Comparison of ENCODE assay signal across 8 cellular contexts in the genomic region with DNA sequence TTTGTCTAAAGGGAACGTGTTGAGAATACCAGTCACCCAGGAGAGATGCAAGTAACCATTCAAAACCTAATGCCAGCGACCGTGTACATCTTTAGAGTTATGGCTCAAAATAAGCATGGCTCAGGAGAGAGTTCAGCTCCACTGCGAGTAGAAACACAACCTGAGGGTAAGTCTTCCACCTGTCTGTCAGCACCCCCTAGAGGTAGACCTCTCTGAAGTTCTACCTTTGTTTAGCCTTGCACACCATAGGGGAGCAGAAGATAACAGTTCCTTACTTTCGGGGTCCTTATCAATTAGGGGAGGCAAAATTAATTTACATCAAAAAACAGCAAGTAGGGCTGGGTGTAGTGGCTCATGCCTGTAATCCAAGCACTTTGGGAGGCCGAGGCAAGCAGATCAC.
DNase-seq lines count a peak whose midpoint lies in the region; ATAC-seq, FAIRE-seq and TF ChIP-seq lines count a peak whose summit lies in the region.

No MANE protein-coding gene starts in this region.

- H2BK12ac ChIP-seq in H1 (ENCODE audit: low read depth, low read length): no peak overlapping the region

- no peak overlapping the region for H4K8ac ChIP-seq in H1 (ENCODE audit: extremely low read depth, insufficient read depth, low read length)

- H2BK5ac ChIP-seq in H1 (ENCODE audit: low read depth, low read length): no peak overlapping the region

- CTCF ChIA-PET in activated naive CD4-positive, alpha-beta T cell treated with anti-CD3 and anti-CD28 coated beads, Interleukin-2, amount 10 ng/mL, durations not matched to agents 7 days and 5 days (lab: Charles Lee): interaction anchor here (0.7 to 5.6 kb wide), 8 partner anchors 9 to 645 kb away, joined by 3 to 55 read pairs (median 4); no protein-coding TSS in a partner anchor
- CTCF ChIA-PET in H1 (lab: Charles Lee; ENCODE audit: partially characterized antibody): interaction anchor here (0.5 to 6.5 kb wide), 29 partner anchors 8 to 645 kb away, joined by 3 to 71 read pairs (median 3); no protein-coding TSS in a partner anchor

- no peak overlapping the region for H2AK5ac ChIP-seq in H1 (ENCODE audit: low read depth, low read length)

- H3K27ac Mint-ChIP-seq in activated naive CD4-positive, alpha-beta T cell treated with anti-CD3 and anti-CD28 coated beads, Interleukin-2, amount 10 ng/mL, durations not matched to agents 7 days and 5 days: no peak overlapping the region
- H3K27ac Mint-ChIP-seq in type B pancreatic cell: no peak overlapping the region

- H4K91ac ChIP-seq in H1 (replicated peaks; ENCODE audit: insufficient read length, low read length): no peak overlapping the region

- no peak overlapping the region for H2BK20ac ChIP-seq in H1 (ENCODE audit: low read length)

- FAIRE-seq in H1 (lab: Jason Lieb, UNC): peak; percentile 88

- no peak overlapping the region for H2BK15ac ChIP-seq in H1 (ENCODE audit: low read length)

- H3K9me3 ChIP-seq in H1 (ENCODE audit: insufficient read depth in 2 of 2, low read depth in 1 of 2, low read length in 1 of 2): no peaks in the 10 kb centered on the region
- H3K9me3 ChIP-seq in sigmoid colon: no peaks in the 10 kb centered on the region

- TF ChIP-seq POLR2A in H1 (IDR thresholded peaks at IDR 0.05; ENCODE audit: control extremely low read depth in 1 of 2, low read depth in 2 of 2, low read length in 2 of 2): no peak
- TF ChIP-seq POLR2A in sigmoid colon (IDR thresholded peaks at IDR 0.05): no peak

- peak; percentile 38 for DNase-seq in activated naive CD4-positive, alpha-beta T cell treated with anti-CD3 and anti-CD28 coated beads, Interleukin-2, amount 10 ng/mL, durations not matched to agents 7 days and 5 days
- no peak for DNase-seq in activated naive CD4-positive, alpha-beta T cell treated with anti-CD3 and anti-CD28 coated beads, Interleukin-2, amount 50 U/mL, for 16 hours
- DNase-seq in NCI-H1105 treated with DMSO at 0.1 percent for 48 hours (lab: John Stamatoyannopoulos, UW) (peak; percentile 46), H1 (ENCODE audit: low read depth in 1 of 2, low spot score in 2 of 2) (peak in 1 of 2 experiments; percentile 49), type B pancreatic cell (ENCODE audit: extremely low spot score, unreplicated experiment) (no peak), sigmoid colon (no peak), mesenteric fat pad (ENCODE audit: low spot score) (no peak)

- no peaks in the 10 kb centered on the region for H3K79me2 ChIP-seq in H1 (ENCODE audit: control insufficient read depth in 1 of 2, insufficient read depth in 2 of 2, low read length in 2 of 2)

- TF ChIP-seq CTCF in H1 (IDR thresholded peaks at IDR 0.05; ENCODE audit: control extremely low read depth in 1 of 3, insufficient read depth in 1 of 3, low read depth in 1 of 3, low read length in 3 of 3) (peak; percentile 35 to 71 (median 61)), type B pancreatic cell (conservative IDR thresholded peaks at IDR 0.05) (peak; percentile 45), sigmoid colon (IDR thresholded peaks at IDR 0.05) (no peak)

- H3K27me3 Mint-ChIP-seq in activated naive CD4-positive, alpha-beta T cell treated with anti-CD3 and anti-CD28 coated beads, Interleukin-2, amount 10 ng/mL, durations not matched to agents 7 days and 5 days: no peaks in the 10 kb centered on the region
- no peaks in the 10 kb centered on the region for H3K27me3 Mint-ChIP-seq in type B pancreatic cell

- no peak overlapping the region for H3K14ac ChIP-seq in H1 (ENCODE audit: insufficient read length)

- H3K4me1 Mint-ChIP-seq in activated naive CD4-positive, alpha-beta T cell treated with anti-CD3 and anti-CD28 coated beads, Interleukin-2, amount 10 ng/mL, durations not matched to agents 7 days and 5 days: no peaks in the 10 kb centered on the region
- no peaks in the 10 kb centered on the region for H3K4me1 Mint-ChIP-seq in type B pancreatic cell (ENCODE audit: unreplicated experiment)

- H3K9me3 Mint-ChIP-seq in activated naive CD4-positive, alpha-beta T cell treated with anti-CD3 and anti-CD28 coated beads, Interleukin-2, amount 10 ng/mL, durations not matched to agents 7 days and 5 days: no peaks in the 10 kb centered on the region
- H3K9me3 Mint-ChIP-seq in type B pancreatic cell: no peaks in the 10 kb centered on the region

- H3K4me2 ChIP-seq in H1 (ENCODE audit: insufficient read depth in 1 of 2, low read depth in 2 of 2, low read length in 2 of 2): no peak overlapping the region

- no peak overlapping the region for H2AFZ ChIP-seq in H1 (ENCODE audit: low read length)

- H3K9ac ChIP-seq in H1 (replicated peaks in 1 of 4; ENCODE audit: extremely low read depth in 1 of 4, low read depth in 3 of 4, low read length in 3 of 4): no peak overlapping the region

- no peak overlapping the region for H3K56ac ChIP-seq in H1 (replicated peaks; ENCODE audit: insufficient read length, low read depth, low read length)

- WGBS in H1 (ENCODE audit: extremely low coverage in 1 of 2, insufficient coverage in 1 of 2, insufficient read length in 1 of 2, insufficient replicate concordance in 2 of 2, low coverage in 1 of 2, low lambda C conversion rate in 2 of 2, missing lambda C conversion rate in 1 of 2), 2 experiments: 71% methylated on average over 6 of the region's 6 CpGs; no CpG with 5 or more reads in 1 of the 2 experiments
- WGBS in sigmoid colon, 2 donors: 76% methylated on average over 6 of the region's 6 CpGs

- H3K23ac ChIP-seq in H1 (ENCODE audit: insufficient read length): no peak overlapping the region

- no peak overlapping the region for H2BK120ac ChIP-seq in H1 (replicated peaks; ENCODE audit: low read depth, low read length)

- H3K79me1 ChIP-seq in H1 (ENCODE audit: low read depth, low read length): no peaks in the 10 kb centered on the region

- H3K4ac ChIP-seq in H1 (replicated peaks; ENCODE audit: insufficient read length, low read depth, low read length): no peak overlapping the region

- intact Hi-C loops in sigmoid colon (cut with DNase I): no loop called here

- H4K5ac ChIP-seq in H1 (ENCODE audit: insufficient read length, low read depth, low read length): no peak overlapping the region

- POLR2A ChIA-PET in H1 (lab: Charles Lee; ENCODE audit: partially characterized antibody): interaction anchor here (1.0 kb wide), 1 partner anchor 191 kb away, joined by 3 read pairs; no protein-coding TSS in a partner anchor

- H3K27ac ChIP-seq in H1 (ENCODE audit: low read depth, low read length) (no peak overlapping the region), sigmoid colon (no peak overlapping the region)

- peaks cover 1 to 5% of the 10 kb centered on the region in 2 experiments for H4K20me1 ChIP-seq in H1 (replicated peaks in 1 of 2; ENCODE audit: control insufficient read depth in 1 of 2, insufficient read depth in 2 of 2, low read length in 2 of 2)

- peak; percentile 73 to 78 for TF ChIP-seq RAD21 in H1 (IDR thresholded peaks at IDR 0.05 in 1 of 2, conservative IDR thresholded peaks at IDR 0.05 in 1 of 2; ENCODE audit: low read depth in 2 of 2, low read length in 2 of 2)

- H3K36me3 Mint-ChIP-seq in activated naive CD4-positive, alpha-beta T cell treated with anti-CD3 and anti-CD28 coated beads, Interleukin-2, amount 10 ng/mL, durations not matched to agents 7 days and 5 days: no peaks in the 10 kb centered on the region
- peaks cover 20% of the 10 kb centered on the region for H3K36me3 Mint-ChIP-seq in type B pancreatic cell

- H3K4me3 ChIP-seq in H1 (ENCODE audit: extremely low read depth in 1 of 4, insufficient read depth in 2 of 4, low read depth in 3 of 4, low read length in 4 of 4): no peak overlapping the region
- no peak overlapping the region for H3K4me3 ChIP-seq in sigmoid colon

- no peak overlapping the region for H3K18ac ChIP-seq in H1 (ENCODE audit: extremely low read depth, low read length)

- H3K4me3 Mint-ChIP-seq in activated naive CD4-positive, alpha-beta T cell treated with anti-CD3 and anti-CD28 coated beads, Interleukin-2, amount 10 ng/mL, durations not matched to agents 7 days and 5 days: no peak overlapping the region
- H3K4me3 Mint-ChIP-seq in type B pancreatic cell: no peak overlapping the region

- H3K23me2 ChIP-seq in H1 (ENCODE audit: low read depth, low read length): no peaks in the 10 kb centered on the region

- ATAC-seq in HG02840 (IDR thresholded peaks at IDR 0.05; ENCODE audit: low FRiP score, unreplicated experiment): no peak

- TF ChIP-seq EP300 in H1 (IDR thresholded peaks at IDR 0.05; ENCODE audit: borderline replicate concordance in 1 of 2, low read depth in 2 of 2, low read length in 2 of 2): no peak
- TF ChIP-seq EP300 in sigmoid colon (IDR thresholded peaks at IDR 0.05): no peak

- H3K27me3 ChIP-seq in H1 (replicated peaks in 1 of 4; ENCODE audit: control insufficient read depth in 3 of 4, extremely low read depth in 1 of 4, insufficient read depth in 3 of 4, low read length in 3 of 4) (no peaks in the 10 kb centered on the region), sigmoid colon (no peaks in the 10 kb centered on the region)

- H3K36me3 ChIP-seq in H1 (ENCODE audit: control insufficient read depth in 2 of 4, insufficient read depth in 4 of 4, low read length in 3 of 4): peaks cover 0 to 5% (median 1%) of the 10 kb centered on the region in 4 experiments; a peak in 5 of 8 replicates
- H3K36me3 ChIP-seq in sigmoid colon: peaks cover 0 to 10% (median 2%) of the 10 kb centered on the region in 4 donors

- H3K4me1 ChIP-seq in H1 (replicated peaks in 1 of 4; ENCODE audit: control insufficient read depth in 3 of 4, insufficient read depth in 4 of 4, low read length in 3 of 4): no peaks in the 10 kb centered on the region
- H3K4me1 ChIP-seq in sigmoid colon: peaks cover 0 to 9% (median 3%) of the 10 kb centered on the region in 4 donors

TF ChIP-seq in H1, 55 proteins besides CTCF, POLR2A, EP300 and RAD21:
- TF ChIP-seq KDM1A (IDR thresholded peaks at IDR 0.05; ENCODE audit: borderline replicate concordance, low read length): no peak
- TF ChIP-seq SP1 (IDR thresholded peaks at IDR 0.05; ENCODE audit: low read depth, low read length): no peak
- no peak for TF ChIP-seq CBX8 (IDR thresholded peaks at IDR 0.05; ENCODE audit: borderline replicate concordance, low read depth, low read length)
- TF ChIP-seq, protein P1, sequence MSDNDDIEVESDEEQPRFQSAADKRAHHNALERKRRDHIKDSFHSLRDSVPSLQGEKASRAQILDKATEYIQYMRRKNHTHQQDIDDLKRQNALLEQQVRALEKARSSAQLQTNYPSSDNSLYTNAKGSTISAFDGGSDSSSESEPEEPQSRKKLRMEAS (IDR thresholded peaks at IDR 0.05): no peak
- TF ChIP-seq SUZ12 (IDR thresholded peaks at IDR 0.05; ENCODE audit: low read length): no peak
- no peak for TF ChIP-seq POLR2AphosphoS5 (IDR thresholded peaks at IDR 0.05; ENCODE audit: low read depth, low read length)
- no peak for TF ChIP-seq HDAC2 (IDR thresholded peaks at IDR 0.05; ENCODE audit: borderline replicate concordance in 1 of 2, low read depth in 2 of 2, low read length in 2 of 2)

Comparison
In these comparisons a context has a peak if more than half of its experiments do, and no peak if none do; other contexts are left out.
1. DNase-seq: peak in activated naive CD4-positive, alpha-beta T cell treated with anti-CD3 and anti-CD28 coated beads, Interleukin-2, amount 10 ng/mL, durations not matched to agents 7 days and 5 days (single experiment) and NCI-H1105 treated with DMSO at 0.1 percent for 48 hours (single experiment); none in activated naive CD4-positive, alpha-beta T cell treated with anti-CD3 and anti-CD28 coated beads, Interleukin-2, amount 50 U/mL, for 16 hours (single experiment), type B pancreatic cell (single experiment), sigmoid colon (single experiment) and mesenteric fat pad (single experiment).
2. CTCF ChIP-seq: peak in H1 (3 of 3) and type B pancreatic cell (single experiment); none in sigmoid colon (0 of 4).